In the genomic region with DNA sequence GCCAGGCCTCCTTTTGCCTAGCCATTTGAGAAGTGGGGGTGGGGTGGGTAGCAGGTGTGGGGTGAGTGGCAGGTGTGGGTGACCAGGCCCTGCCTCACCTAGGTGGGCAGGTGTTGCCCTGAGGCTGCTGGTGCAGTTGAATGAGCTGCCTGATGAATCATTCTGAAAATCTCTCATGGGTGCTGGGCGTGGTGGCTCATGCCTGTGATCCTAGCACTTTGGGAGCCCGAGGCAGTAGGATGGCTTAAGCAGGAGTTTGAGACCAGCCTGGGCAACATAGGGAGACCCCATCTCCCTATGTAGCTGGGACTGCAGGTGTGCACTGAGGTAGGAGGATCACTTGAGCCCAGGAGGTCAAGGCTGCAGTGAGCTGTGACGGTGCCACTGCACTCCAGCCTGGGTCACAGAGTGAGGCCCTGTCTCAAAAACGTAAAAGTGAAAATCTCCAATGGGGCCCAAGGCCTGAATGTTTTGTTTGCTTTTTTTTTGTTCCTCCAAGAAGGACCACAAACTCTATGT, we compare ENCODE assay signal across 8 cellular contexts. TPM values are rescaled to one million over a fixed set of nuclear protein-coding genes. Genes with fewer than 3 reads are reported as not detected.
DNase-seq lines count a peak whose midpoint lies in the region; ATAC-seq and TF ChIP-seq lines count a peak whose summit lies in the region.

No MANE protein-coding gene starts in this region.

- no peak for TF ChIP-seq CTCF in left ventricle myocardium inferior (IDR thresholded peaks at IDR 0.05; ENCODE audit: borderline replicate concordance)

- H3K36me3 Mint-ChIP-seq in activated CD4-positive, alpha-beta T cell treated with anti-CD3 and anti-CD28 coated beads, Interleukin-2, amount 10 ng/mL, durations not matched to agents 24 days and 14 days (ENCODE audit: low read depth): peaks cover 44% of the 10 kb centered on the region

- intact Hi-C loops in left ventricle myocardium inferior (cut with micrococcal nuclease) (no loop called here), Right ventricle myocardium inferior (cut with DNase I) (no loop called here)
- intact Hi-C loops in activated CD4-positive, alpha-beta T cell treated with anti-CD3 and anti-CD28 coated beads, Interleukin-2, amount 10 ng/mL, durations not matched to agents 24 days and 14 days (cut with micrococcal nuclease): loop anchor here (1.0 to 5.0 kb wide), 5 partner anchors 8 to 269 kb away; partner anchors contain the start of genes PRXL2A and TSPAN14

- H3K27ac ChIP-seq in left ventricle myocardium inferior (replicated peaks) (peak overlapping the region; percentile 100), mesenchymal stem cell (ENCODE audit: low read length, poor library complexity, severe bottlenecking) (peak overlapping the region; percentile 35)

- H2BK5ac ChIP-seq in mesenchymal stem cell (ENCODE audit: low read depth, low read length, poor library complexity, severe bottlenecking): no peak overlapping the region

- peak overlapping the region; percentile 99 for H3K27ac Mint-ChIP-seq in activated CD4-positive, alpha-beta T cell treated with anti-CD3 and anti-CD28 coated beads, Interleukin-2, amount 10 ng/mL, durations not matched to agents 24 days and 14 days

- H2AK5ac ChIP-seq in mesenchymal stem cell (ENCODE audit: low read length, severe bottlenecking): no peak overlapping the region

- H3K9me3 Mint-ChIP-seq in activated CD4-positive, alpha-beta T cell treated with anti-CD3 and anti-CD28 coated beads, Interleukin-2, amount 10 ng/mL, durations not matched to agents 24 days and 14 days: no peaks in the 10 kb centered on the region

- no peak overlapping the region for H3K4me2 ChIP-seq in mesenchymal stem cell (ENCODE audit: low read length, poor library complexity, severe bottlenecking)

- no peak for ATAC-seq in Right ventricle myocardium inferior
- ATAC-seq in HG03045 (IDR thresholded peaks at IDR 0.05; ENCODE audit: unreplicated experiment): peak; percentile 60

- no peak overlapping the region for H3K23ac ChIP-seq in mesenchymal stem cell (ENCODE audit: low read length in 2 of 2)

- H3K14ac ChIP-seq in mesenchymal stem cell (ENCODE audit: low read length in 2 of 2): no peak overlapping the region

- H2BK12ac ChIP-seq in mesenchymal stem cell (ENCODE audit: low read length in 2 of 2): peak overlapping the region in 1 of 2 experiments; percentile 7

- H2BK120ac ChIP-seq in mesenchymal stem cell (ENCODE audit: low read depth, low read length): no peak overlapping the region

- peak overlapping the region in 1 of 2 experiments; percentile 31 for H3K18ac ChIP-seq in mesenchymal stem cell (ENCODE audit: low read depth in 1 of 2, low read length in 2 of 2)

- H4K8ac ChIP-seq in mesenchymal stem cell (ENCODE audit: low read length): no peak overlapping the region

- WGBS in mesenchymal stem cell: 66% methylated on average over 4 of the region's 4 CpGs

- H3K27me3 ChIP-seq in left ventricle myocardium inferior (ENCODE audit: low read depth) (no peaks in the 10 kb centered on the region), mesenchymal stem cell (ENCODE audit: control insufficient read depth in 1 of 2, insufficient read depth in 1 of 2, low read length in 2 of 2) (no peaks in the 10 kb centered on the region)

- H3K4ac ChIP-seq in mesenchymal stem cell (ENCODE audit: low read depth in 1 of 2, low read length in 2 of 2): no peak overlapping the region

- peaks cover 80% of the 10 kb centered on the region for H3K4me1 Mint-ChIP-seq in activated CD4-positive, alpha-beta T cell treated with anti-CD3 and anti-CD28 coated beads, Interleukin-2, amount 10 ng/mL, durations not matched to agents 24 days and 14 days

- H4K91ac ChIP-seq in mesenchymal stem cell (ENCODE audit: low read length): peak overlapping the region; percentile 14

- no peaks in the 10 kb centered on the region for H3K27me3 Mint-ChIP-seq in activated CD4-positive, alpha-beta T cell treated with anti-CD3 and anti-CD28 coated beads, Interleukin-2, amount 10 ng/mL, durations not matched to agents 24 days and 14 days

- H2AFZ ChIP-seq in mesenchymal stem cell (ENCODE audit: low read depth, low read length): no peak overlapping the region

- H3K4me1 ChIP-seq in left ventricle myocardium inferior: peaks cover 100% of the 10 kb centered on the region
- peaks cover 44% of the 10 kb centered on the region for H3K4me1 ChIP-seq in mesenchymal stem cell (ENCODE audit: control insufficient read depth, insufficient read depth, low read depth, low read length)

- H3K36me3 ChIP-seq in left ventricle myocardium inferior: peaks cover 29% of the 10 kb centered on the region
- H3K36me3 ChIP-seq in mesenchymal stem cell (ENCODE audit: control insufficient read depth in 1 of 2, insufficient read depth in 2 of 2, low read depth in 1 of 2, low read length in 2 of 2): peaks cover 40 to 45% of the 10 kb centered on the region in 2 experiments

- peak overlapping the region; percentile 79 for H3K4me3 Mint-ChIP-seq in activated CD4-positive, alpha-beta T cell treated with anti-CD3 and anti-CD28 coated beads, Interleukin-2, amount 10 ng/mL, durations not matched to agents 24 days and 14 days

- DNase-seq in left ventricle myocardium inferior: no peak
- DNase-seq in Right ventricle myocardium inferior (ENCODE audit: missing footprints): no peak
- DNase-seq in activated CD4-positive, alpha-beta T cell treated with anti-CD3 and anti-CD28 coated beads, Interleukin-2, amount 10 ng/mL, durations not matched to agents 24 days and 14 days: peak; percentile 76
- DNase-seq in mesenchymal stem cell: no peak
- no peak for DNase-seq in hypothalamus (lab: John Stamatoyannopoulos, UW)
- no peak for DNase-seq in central memory CD4-positive, alpha-beta T cell
- no peak for DNase-seq in RKO (ENCODE audit: low spot score)

- peak overlapping the region; percentile 65 for H3K9ac ChIP-seq in mesenchymal stem cell (ENCODE audit: low read length)

- no peak overlapping the region for H2BK15ac ChIP-seq in mesenchymal stem cell (ENCODE audit: low read depth, poor library complexity, severe bottlenecking)

- no peaks in the 10 kb centered on the region for H3K9me3 ChIP-seq in left ventricle myocardium inferior (replicated peaks)
- H3K9me3 ChIP-seq in mesenchymal stem cell (ENCODE audit: control insufficient read depth, low read length): peaks cover under 1% of the 10 kb centered on the region

- H3K4me3 ChIP-seq in left ventricle myocardium inferior: peak overlapping the region; percentile 13
- H3K4me3 ChIP-seq in mesenchymal stem cell (ENCODE audit: insufficient read depth in 1 of 2, low read depth in 1 of 2, low read length in 2 of 2): no peak overlapping the region

- H3K79me1 ChIP-seq in mesenchymal stem cell (replicated peaks; ENCODE audit: low read length, poor library complexity, severe bottlenecking): no peaks in the 10 kb centered on the region

RNA-seq across cellular contexts. Expression of gene TSPAN14, which starts 17.7 kb away (rescaled TPM):
- 33.4 TPM for total RNA-seq in left ventricle myocardium inferior
- total RNA-seq in Right ventricle myocardium inferior: 38.7 TPM
- total RNA-seq in activated CD4-positive, alpha-beta T cell treated with anti-CD3 and anti-CD28 coated beads, Interleukin-2, amount 10 ng/mL, durations not matched to agents 24 days and 14 days: 57.8 and 61.7 TPM in 2 replicates
- polyA plus RNA-seq in mesenchymal stem cell (2013, experiment 1 of 2): 42.9 TPM
- polyA plus RNA-seq in mesenchymal stem cell (2013, experiment 2 of 2): 44.5 TPM
